In genomic region chr1:209065350-209065749, GRCh38 we compare ENCODE assay signal across 32 cellular contexts.
"Had no signal": no experiment of that assay in that cellular context is flagged by ENCODE, and none has a peak within 500 bp of the region (broad histone marks: within the 10 kb centered on the region; RNA-seq: fewer than 3 reads in every experiment).

No MANE protein-coding gene starts in this region.

- H3K36me3 ChIP-seq: adrenal gland, esophagus squamous epithelium, gastroesophageal sphincter had no signal

- H3K27me3 Mint-ChIP-seq: activated CD8-positive, alpha-beta memory T cell treated with anti-CD3 and anti-CD28 coated beads, Interleukin-2, amount 10 ng/mL, durations not matched to agents 7 days and 5 days; activated naive CD4-positive, alpha-beta T cell treated with anti-CD3 and anti-CD28 coated beads, Interleukin-2, amount 50 U/mL, for 24 hours; activated naive CD8-positive, alpha-beta T cell treated with anti-CD3 and anti-CD28 coated beads for 36 hours; effector memory CD8-positive, alpha-beta T cell had no signal

- H3K27me3 ChIP-seq: adrenal gland, body of pancreas, esophagus squamous epithelium had no signal

- H3K36me3 Mint-ChIP-seq: activated CD4-positive, alpha-beta memory T cell treated with anti-CD3 and anti-CD28 coated beads for 36 hours; activated CD8-positive, alpha-beta memory T cell treated with anti-CD3 and anti-CD28 coated beads, Interleukin-2, amount 10 ng/mL, durations not matched to agents 7 days and 5 days; activated naive CD4-positive, alpha-beta T cell treated with anti-CD3 and anti-CD28 coated beads, Interleukin-2, amount 50 U/mL, for 24 hours; activated naive CD8-positive, alpha-beta T cell treated with anti-CD3 and anti-CD28 coated beads for 36 hours had no signal

- H3K9me3 Mint-ChIP-seq: activated CD4-positive, alpha-beta memory T cell treated with anti-CD3 and anti-CD28 coated beads for 36 hours; activated CD4-positive, alpha-beta T cell treated with anti-CD3 and anti-CD28 coated beads, Interleukin-2, amount 10 ng/mL, durations not matched to agents 24 days and 14 days; activated naive CD4-positive, alpha-beta T cell treated with anti-CD3 and anti-CD28 coated beads for 36 hours; activated naive CD4-positive, alpha-beta T cell treated with anti-CD3 and anti-CD28 coated beads, Interleukin-2, amount 50 U/mL, for 24 hours; activated naive CD8-positive, alpha-beta T cell treated with anti-CD3 and anti-CD28 coated beads for 36 hours; activated naive CD8-positive, alpha-beta T cell treated with anti-CD3 and anti-CD28 coated beads, Interleukin-2, amount 50 U/mL, for 24 hours; activated T-helper 1 cell treated with anti-CD3 and anti-CD28 coated beads, Interleukin-12 subunit alpha, Interleukin-12 subunit beta, Interleukin-2, Interleukin-4 antibody, amounts not matched to agents 30 ng/mL and 10 ng/mL and 1 ng/mL, durations not matched to agents 14 hours and 24 hours and 36 hours; activated T-helper 2 cell treated with anti-CD3 and anti-CD28 coated beads, Interferon-gamma antibody, Interleukin-2, Interleukin-4, amounts not matched to agents 10 μg/mL and 5 μg/mL and 100 μg/mL, durations not matched to agents 14 hours and 24 hours and 36 hours; effector memory CD8-positive, alpha-beta T cell had no signal

- H3K9me3 ChIP-seq: adrenal gland, body of pancreas, esophagus squamous epithelium, gastroesophageal sphincter had no signal

- H3K4me1 ChIP-seq: adrenal gland, body of pancreas, esophagus squamous epithelium had no signal

- H3K4me1 Mint-ChIP-seq: activated CD4-positive, alpha-beta T cell treated with anti-CD3 and anti-CD28 coated beads for 36 hours; activated CD4-positive, alpha-beta T cell treated with anti-CD3 and anti-CD28 coated beads, Interleukin-2, amount 10 ng/mL, durations not matched to agents 24 days and 14 days; activated CD8-positive, alpha-beta memory T cell treated with anti-CD3 and anti-CD28 coated beads, Interleukin-2, amount 10 ng/mL, durations not matched to agents 7 days and 5 days; activated naive CD4-positive, alpha-beta T cell treated with anti-CD3 and anti-CD28 coated beads, Interleukin-2, amount 50 U/mL, for 24 hours; T-helper 17 cell had no signal

- H3K4me3 ChIP-seq: adrenal gland, body of pancreas, esophagus squamous epithelium, gastroesophageal sphincter had no signal

- ATAC-seq: activated CD4-positive, alpha-beta T cell treated with anti-CD3 and anti-CD28 coated beads for 36 hours; activated CD8-positive, alpha-beta memory T cell treated with anti-CD3 and anti-CD28 coated beads, Interleukin-2, amount 10 ng/mL, durations not matched to agents 7 days and 5 days; activated CD8-positive, alpha-beta T cell treated with anti-CD3 and anti-CD28 coated beads, Interleukin-2, amount 10 ng/mL, durations not matched to agents 7 days and 5 days; activated naive CD8-positive, alpha-beta T cell treated with anti-CD3 and anti-CD28 coated beads, Interleukin-2, amount 50 U/mL, for 24 hours; body of pancreas; effector memory CD8-positive, alpha-beta T cell; gastroesophageal sphincter; T-helper 17 cell had no signal

- H3K27ac Mint-ChIP-seq: activated CD4-positive, alpha-beta memory T cell treated with anti-CD3 and anti-CD28 coated beads for 36 hours; activated CD4-positive, alpha-beta T cell treated with anti-CD3 and anti-CD28 coated beads for 36 hours; activated CD4-positive, alpha-beta T cell treated with anti-CD3 and anti-CD28 coated beads, Interleukin-2, amount 10 ng/mL, durations not matched to agents 24 days and 14 days; activated CD8-positive, alpha-beta memory T cell treated with anti-CD3 and anti-CD28 coated beads, Interleukin-2, amount 10 ng/mL, durations not matched to agents 7 days and 5 days; activated CD8-positive, alpha-beta T cell treated with anti-CD3 and anti-CD28 coated beads, Interleukin-2, amount 10 ng/mL, durations not matched to agents 7 days and 5 days; activated naive CD4-positive, alpha-beta T cell treated with anti-CD3 and anti-CD28 coated beads for 36 hours; activated naive CD4-positive, alpha-beta T cell treated with anti-CD3 and anti-CD28 coated beads, Interleukin-2, amount 50 U/mL, for 24 hours; activated naive CD8-positive, alpha-beta T cell treated with anti-CD3 and anti-CD28 coated beads for 36 hours; activated naive CD8-positive, alpha-beta T cell treated with anti-CD3 and anti-CD28 coated beads, Interleukin-2, amount 50 U/mL, for 24 hours; activated T-helper 1 cell treated with anti-CD3 and anti-CD28 coated beads, Interleukin-12 subunit alpha, Interleukin-12 subunit beta, Interleukin-2, Interleukin-4 antibody, amounts not matched to agents 30 ng/mL and 10 ng/mL and 1 ng/mL, durations not matched to agents 14 hours and 24 hours and 36 hours; activated T-helper 2 cell treated with anti-CD3 and anti-CD28 coated beads, Interferon-gamma antibody, Interleukin-2, Interleukin-4, amounts not matched to agents 10 μg/mL and 5 μg/mL and 100 μg/mL, durations not matched to agents 14 hours and 24 hours and 36 hours; effector memory CD8-positive, alpha-beta T cell; T-helper 17 cell had no signal

- DNase-seq: activated CD4-positive, alpha-beta memory T cell treated with anti-CD3 and anti-CD28 coated beads for 36 hours; activated CD4-positive, alpha-beta T cell treated with anti-CD3 and anti-CD28 coated beads for 36 hours; activated CD4-positive, alpha-beta T cell treated with anti-CD3 and anti-CD28 coated beads, Interleukin-2, amount 10 ng/mL, durations not matched to agents 24 days and 14 days; activated CD4-positive, CD25-positive, alpha-beta regulatory T cell; activated CD4-positive, CD25-positive, alpha-beta regulatory T cell treated with anti-CD3 and anti-CD28 coated beads, Interleukin-2, amount 50 U/mL, for 72 hours; activated CD8-positive, alpha-beta memory T cell treated with anti-CD3 and anti-CD28 coated beads, Interleukin-2, amount 10 ng/mL, durations not matched to agents 7 days and 5 days; activated CD8-positive, alpha-beta memory T cell treated with anti-CD3 and anti-CD28 coated beads, Interleukin-2, amount 50 U/mL, for 4 hours; activated CD8-positive, alpha-beta T cell treated with anti-CD3 and anti-CD28 coated beads, Interleukin-2, amount 10 ng/mL, durations not matched to agents 7 days and 5 days; activated effector memory CD4-positive, alpha-beta T cell treated with anti-CD3 and anti-CD28 coated beads, Interleukin-2, amount 50 U/mL, for 16 hours; activated naive CD4-positive, alpha-beta T cell treated with anti-CD3 and anti-CD28 coated beads for 36 hours; activated naive CD8-positive, alpha-beta T cell treated with anti-CD3 and anti-CD28 coated beads for 36 hours; activated naive CD8-positive, alpha-beta T cell treated with anti-CD3 and anti-CD28 coated beads, Interleukin-2, amount 50 U/mL, for 24 hours; activated T-cell treated with anti-CD3 and anti-CD28 coated beads, Interleukin-2, amount 50 U/mL, for 1 hour; activated T-cell treated with anti-CD3 and anti-CD28 coated beads, Interleukin-2, amount 50 U/mL, for 48 hours; adrenal gland; amygdala; aorta; body of pancreas; caudate nucleus; cortex of kidney; dermis blood vessel endothelial cell; effector CD4-positive, alpha-beta T cell; effector memory CD8-positive, alpha-beta T cell; esophagus squamous epithelium; foreskin melanocyte; T-helper 1 cell; T-helper 17 cell had no signal

- H3K27ac ChIP-seq: body of pancreas, epithelial cell of prostate, esophagus squamous epithelium, gastroesophageal sphincter had no signal

- H3K4me3 Mint-ChIP-seq: activated CD4-positive, alpha-beta memory T cell treated with anti-CD3 and anti-CD28 coated beads for 36 hours; activated CD4-positive, alpha-beta T cell treated with anti-CD3 and anti-CD28 coated beads for 36 hours; activated CD4-positive, alpha-beta T cell treated with anti-CD3 and anti-CD28 coated beads, Interleukin-2, amount 10 ng/mL, durations not matched to agents 24 days and 14 days; activated CD8-positive, alpha-beta memory T cell treated with anti-CD3 and anti-CD28 coated beads, Interleukin-2, amount 10 ng/mL, durations not matched to agents 7 days and 5 days; activated CD8-positive, alpha-beta T cell treated with anti-CD3 and anti-CD28 coated beads, Interleukin-2, amount 10 ng/mL, durations not matched to agents 7 days and 5 days; activated naive CD4-positive, alpha-beta T cell treated with anti-CD3 and anti-CD28 coated beads for 36 hours; activated naive CD4-positive, alpha-beta T cell treated with anti-CD3 and anti-CD28 coated beads, Interleukin-2, amount 50 U/mL, for 24 hours; activated naive CD8-positive, alpha-beta T cell treated with anti-CD3 and anti-CD28 coated beads for 36 hours; activated naive CD8-positive, alpha-beta T cell treated with anti-CD3 and anti-CD28 coated beads, Interleukin-2, amount 50 U/mL, for 24 hours; activated T-helper 1 cell treated with anti-CD3 and anti-CD28 coated beads, Interleukin-12 subunit alpha, Interleukin-12 subunit beta, Interleukin-2, Interleukin-4 antibody, amounts not matched to agents 30 ng/mL and 10 ng/mL and 1 ng/mL, durations not matched to agents 14 hours and 24 hours and 36 hours; effector memory CD8-positive, alpha-beta T cell; T-helper 17 cell had no signal
